ENCODE assay signal across 17 cellular contexts in genomic region chr5:1507457-1507856, GRCh38. TPM values are rescaled to one million over a fixed set of nuclear protein-coding genes. Genes with fewer than 3 reads are reported as not detected.
A peak's percentile ranks its signal among the peaks of the same experiment; 100 is the strongest.
DNase-seq lines count a peak whose midpoint lies in the region; ATAC-seq and TF ChIP-seq lines count a peak whose summit lies in the region.
"Had no signal": no experiment of that assay in that cellular context is flagged by ENCODE, and none has a peak within 500 bp of the region (broad histone marks: within the 10 kb centered on the region; RNA-seq: fewer than 3 reads in every experiment).

No MANE protein-coding gene starts in this region.

- H3K9ac ChIP-seq in H9 (ENCODE audit: extremely low read depth, insufficient read length, low read length) (no peak overlapping the region), mesendoderm (ENCODE audit: low read length) (no peak overlapping the region)

- H3K23ac ChIP-seq in H9 (ENCODE audit: insufficient read length, low read depth, low read length) (no peak overlapping the region), mesendoderm (ENCODE audit: low read length) (no peak overlapping the region)

- no peaks in the 10 kb centered on the region for H3K23me2 ChIP-seq in H9 (ENCODE audit: insufficient read length, low read depth, low read length, poor library complexity, severe bottlenecking)

- TF ChIP-seq POLR2A in spleen (IDR thresholded peaks at IDR 0.05) = no peak

- H3K79me1 ChIP-seq in H9 (ENCODE audit: insufficient read depth, low read depth, low read length, poor library complexity, severe bottlenecking) (peaks cover 10% of the 10 kb centered on the region), mesendoderm (ENCODE audit: low read length) (peaks cover 29% of the 10 kb centered on the region)

- peaks cover 22 to 51% (median 46%) of the 10 kb centered on the region in 3 experiments; a peak in 6 of 7 replicates for H3K36me3 Mint-ChIP-seq in H9 (ENCODE audit: insufficient read depth in 1 of 3, low read depth in 3 of 3)
- H3K36me3 Mint-ChIP-seq in central memory CD8-positive, alpha-beta T cell (ENCODE audit: insufficient read depth) = peaks cover 38% of the 10 kb centered on the region
- H3K36me3 Mint-ChIP-seq in activated CD8-positive, alpha-beta memory T cell treated with anti-CD3 and anti-CD28 coated beads, Interleukin-2, amount 10 ng/mL, durations not matched to agents 7 days and 5 days = peaks cover 3% of the 10 kb centered on the region

- H3K4me3 Mint-ChIP-seq in H9 = 0 out of 5 replicates have a peak overlapping the region, but pooled peaks of 1 of the 2 experiments have one; percentile 15
- peak overlapping the region; percentile 41 for H3K4me3 Mint-ChIP-seq in central memory CD8-positive, alpha-beta T cell
- no peak overlapping the region for H3K4me3 Mint-ChIP-seq in activated CD8-positive, alpha-beta memory T cell treated with anti-CD3 and anti-CD28 coated beads, Interleukin-2, amount 10 ng/mL, durations not matched to agents 7 days and 5 days
- H3K4me3 Mint-ChIP-seq: activated CD4-positive, alpha-beta memory T cell treated with anti-CD3 and anti-CD28 coated beads, Interleukin-2, amount 10 ng/mL, durations not matched to agents 7 days and 5 days; activated T-helper 1 cell treated with anti-CD3 and anti-CD28 coated beads, Interleukin-12 subunit alpha, Interleukin-12 subunit beta, Interleukin-2, Interleukin-4 antibody, amounts not matched to agents 30 ng/mL and 10 ng/mL and 1 ng/mL, durations not matched to agents 14 hours and 24 hours and 36 hours; neural crest cell had no signal

- H2BK5ac ChIP-seq in H9 (ENCODE audit: insufficient read length, low read length) (no peak overlapping the region), mesendoderm (ENCODE audit: low read length) (no peak overlapping the region)

- H3K9me3 Mint-ChIP-seq in H9 = no peaks in the 10 kb centered on the region; a peak in 1 of 5 replicates
- H3K9me3 Mint-ChIP-seq in central memory CD8-positive, alpha-beta T cell = no peaks in the 10 kb centered on the region
- no peaks in the 10 kb centered on the region for H3K9me3 Mint-ChIP-seq in activated CD8-positive, alpha-beta memory T cell treated with anti-CD3 and anti-CD28 coated beads, Interleukin-2, amount 10 ng/mL, durations not matched to agents 7 days and 5 days (ENCODE audit: low read depth)
- H3K9me3 Mint-ChIP-seq: activated CD4-positive, alpha-beta memory T cell treated with anti-CD3 and anti-CD28 coated beads, Interleukin-2, amount 10 ng/mL, durations not matched to agents 7 days and 5 days; activated T-helper 1 cell treated with anti-CD3 and anti-CD28 coated beads, Interleukin-12 subunit alpha, Interleukin-12 subunit beta, Interleukin-2, Interleukin-4 antibody, amounts not matched to agents 30 ng/mL and 10 ng/mL and 1 ng/mL, durations not matched to agents 14 hours and 24 hours and 36 hours; neural crest cell had no signal

- POLR2A ChIA-PET in A673 (lab: Charles Lee; ENCODE audit: low non-redundant PET) = no interaction called here

- H3K79me2 ChIP-seq in H9 (ENCODE audit: insufficient read depth, low read length) (peaks cover 74% of the 10 kb centered on the region; the same call in 1 of the 2 replicates), mesendoderm (ENCODE audit: control insufficient read depth, insufficient read depth, low read length) (peaks cover 94% of the 10 kb centered on the region)

- BruUV-seq in A673 (replicated peaks; lab: Mats Ljungman, UMichigan) = no TSS peak

- H3K4ac ChIP-seq in H9 (ENCODE audit: low read depth, low read length) (no peak overlapping the region), mesendoderm (ENCODE audit: low read depth, low read length) (no peak overlapping the region)

- no peak for ATAC-seq in central memory CD8-positive, alpha-beta T cell (replicated peaks; ENCODE audit: extremely low read depth, poor library complexity, severe bottlenecking)
- ATAC-seq in left lobe of liver = peak; percentile 31
- no peak for ATAC-seq in activated CD8-positive, alpha-beta memory T cell treated with anti-CD3 and anti-CD28 coated beads, Interleukin-2, amount 10 ng/mL, durations not matched to agents 7 days and 5 days
- ATAC-seq: foreskin keratinocyte had no signal

- no peak overlapping the region for H4K8ac ChIP-seq in H9 (replicated peaks; ENCODE audit: insufficient read length, low read depth, low read length)
- no peak overlapping the region for H4K8ac ChIP-seq in mesendoderm (ENCODE audit: low read depth, low read length)

- peak overlapping the region in 2 of 3 experiments; percentile 91 to 95; a peak in 4 of 7 replicates for H3K27ac Mint-ChIP-seq in H9
- peak overlapping the region; percentile 71 for H3K27ac Mint-ChIP-seq in central memory CD8-positive, alpha-beta T cell (ENCODE audit: low read depth)
- H3K27ac Mint-ChIP-seq in activated CD8-positive, alpha-beta memory T cell treated with anti-CD3 and anti-CD28 coated beads, Interleukin-2, amount 10 ng/mL, durations not matched to agents 7 days and 5 days = no peak overlapping the region
- H3K27ac Mint-ChIP-seq: activated CD4-positive, alpha-beta memory T cell treated with anti-CD3 and anti-CD28 coated beads, Interleukin-2, amount 10 ng/mL, durations not matched to agents 7 days and 5 days; activated T-helper 1 cell treated with anti-CD3 and anti-CD28 coated beads, Interleukin-12 subunit alpha, Interleukin-12 subunit beta, Interleukin-2, Interleukin-4 antibody, amounts not matched to agents 30 ng/mL and 10 ng/mL and 1 ng/mL, durations not matched to agents 14 hours and 24 hours and 36 hours had no signal

- CTCF ChIA-PET in activated CD8-positive, alpha-beta memory T cell treated with anti-CD3 and anti-CD28 coated beads, Interleukin-2, amount 10 ng/mL, durations not matched to agents 7 days and 5 days (lab: Charles Lee) = interaction anchor here (1.5 kb wide), 1 partner anchor 15 kb away, joined by 4 read pairs; no protein-coding TSS in a partner anchor
- CTCF ChIA-PET in A673 (lab: Charles Lee) = no interaction called here

- H3K56ac ChIP-seq in H9 (ENCODE audit: insufficient read length, low read depth, low read length) (no peak overlapping the region), mesendoderm (ENCODE audit: low read length) (no peak overlapping the region)

- H3K36me3 ChIP-seq in spleen (peaks cover 0 to 63% (median 38%) of the 10 kb centered on the region in 6 donors), mesendoderm (ENCODE audit: control insufficient read depth, insufficient read depth, low read length) (peaks cover 5% of the 10 kb centered on the region), A673 (ENCODE audit: insufficient read depth, low read length, poor library complexity, severe bottlenecking) (no peaks in the 10 kb centered on the region)
- H3K36me3 ChIP-seq: thyroid gland had no signal

- no peaks in the 10 kb centered on the region for H3K27me3 ChIP-seq in H9 (ENCODE audit: insufficient read depth, low read length)
- no peaks in the 10 kb centered on the region for H3K27me3 ChIP-seq in spleen (replicated peaks in 1 of 7)
- H3K27me3 ChIP-seq in mesendoderm (ENCODE audit: insufficient read depth, low read length, poor library complexity) = no peaks in the 10 kb centered on the region
- H3K27me3 ChIP-seq in A673 (replicated peaks; ENCODE audit: insufficient read depth, low read depth, low read length, poor library complexity) = no peaks in the 10 kb centered on the region
- H3K27me3 ChIP-seq: foreskin keratinocyte, thyroid gland had no signal

- H3K4me1 ChIP-seq in H9 (ENCODE audit: insufficient read depth, low read length) = peaks cover 8% of the 10 kb centered on the region
- peaks cover 44 to 97% (median 75%) of the 10 kb centered on the region in 6 donors for H3K4me1 ChIP-seq in spleen
- H3K4me1 ChIP-seq in mesendoderm (ENCODE audit: control insufficient read depth, low read depth, low read length) = peaks cover 4% of the 10 kb centered on the region
- H3K4me1 ChIP-seq in A673 (ENCODE audit: insufficient read depth, low read length, poor library complexity, severe bottlenecking) = no peaks in the 10 kb centered on the region
- H3K4me1 ChIP-seq: foreskin keratinocyte, thyroid gland had no signal

- no peak overlapping the region for H2BK12ac ChIP-seq in H9 (ENCODE audit: insufficient read length, low read depth, low read length)

- no peak overlapping the region for H2BK20ac ChIP-seq in H9 (ENCODE audit: low read depth, low read length, poor library complexity, severe bottlenecking)

- WGBS in H9 (ENCODE audit: extremely low coverage, insufficient read length, low lambda C conversion rate) = no CpG with 5 or more reads among the region's 17 CpGs
- WGBS in spleen, 5 donors = 88 to 92% (median 90%) methylated on average over 16 to 17 of the region's 17 CpGs
- no CpG with 5 or more reads among the region's 17 CpGs for WGBS in mesendoderm (ENCODE audit: extremely low coverage, insufficient coverage, low lambda C conversion rate)

- H3K27me3 Mint-ChIP-seq in H9 (ENCODE audit: low read depth) = no peaks in the 10 kb centered on the region
- no peaks in the 10 kb centered on the region for H3K27me3 Mint-ChIP-seq in central memory CD8-positive, alpha-beta T cell
- no peaks in the 10 kb centered on the region for H3K27me3 Mint-ChIP-seq in activated CD8-positive, alpha-beta memory T cell treated with anti-CD3 and anti-CD28 coated beads, Interleukin-2, amount 10 ng/mL, durations not matched to agents 7 days and 5 days
- H3K27me3 Mint-ChIP-seq: activated CD4-positive, alpha-beta memory T cell treated with anti-CD3 and anti-CD28 coated beads, Interleukin-2, amount 10 ng/mL, durations not matched to agents 7 days and 5 days had no signal

- H4K20me1 ChIP-seq in H9 (ENCODE audit: control insufficient read depth, insufficient read depth, insufficient read length) = peaks cover 6% of the 10 kb centered on the region

- no peak overlapping the region for H3K4me3 ChIP-seq in spleen
- no peak overlapping the region for H3K4me3 ChIP-seq in mesendoderm (ENCODE audit: low read length)
- H3K4me3 ChIP-seq in A673 (ENCODE audit: low read depth, low read length, poor library complexity, severe bottlenecking) = no peak overlapping the region
- H3K4me3 ChIP-seq: thyroid gland had no signal

- H2AK5ac ChIP-seq in H9 (ENCODE audit: insufficient read length, low read length) = no peak overlapping the region
- no peak overlapping the region for H2AK5ac ChIP-seq in mesendoderm (ENCODE audit: low read length)

- H2BK120ac ChIP-seq in H9 (ENCODE audit: low read depth, low read length, poor library complexity, severe bottlenecking) (no peak overlapping the region), mesendoderm (ENCODE audit: low read depth, low read length) (no peak overlapping the region)

- H4K5ac ChIP-seq in H9 (ENCODE audit: insufficient read length, low read depth, low read length) (no peak overlapping the region), mesendoderm (ENCODE audit: low read length) (no peak overlapping the region)

- no peak overlapping the region for H4K91ac ChIP-seq in H9 (ENCODE audit: insufficient read length, low read depth, low read length)

- H3K9me3 ChIP-seq in H9 (ENCODE audit: control insufficient read depth, low read depth, low read length) (no peaks in the 10 kb centered on the region), spleen (no peaks in the 10 kb centered on the region), A673 (ENCODE audit: low read depth, low read length, poor library complexity, severe bottlenecking) (no peaks in the 10 kb centered on the region)
- H3K9me3 ChIP-seq: thyroid gland had no signal

- no peak overlapping the region for H2AFZ ChIP-seq in H9 (ENCODE audit: low read length)

- no peak overlapping the region for H3T11ph ChIP-seq in H9 (ENCODE audit: low read length)

- intact Hi-C loops in spleen (cut with DNase I; ENCODE audit: low total_unique reads) (no loop called here), A673 (cut with micrococcal nuclease; ENCODE audit: unreplicated experiment) (no loop called here)

- H2BK15ac ChIP-seq in H9 (ENCODE audit: low read depth, low read length) = no peak overlapping the region
- H2BK15ac ChIP-seq in mesendoderm (replicated peaks; ENCODE audit: low read depth) = no peak overlapping the region

- DNase-seq in H9 = no peak
- no peak for DNase-seq in central memory CD8-positive, alpha-beta T cell (ENCODE audit: low spot score in 2 of 2)
- DNase-seq in left lobe of liver (ENCODE audit: low spot score) = no peak
- DNase-seq in spleen = peak; percentile 76
- DNase-seq in activated CD8-positive, alpha-beta memory T cell treated with anti-CD3 and anti-CD28 coated beads, Interleukin-2, amount 10 ng/mL, durations not matched to agents 7 days and 5 days = no peak
- no peak for DNase-seq in mesendoderm
- DNase-seq in NCI-H510A (lab: John Stamatoyannopoulos, UW) = no peak
- no peak for DNase-seq in A673 (ENCODE audit: low spot score)
- DNase-seq: activated CD4-positive, alpha-beta memory T cell treated with anti-CD3 and anti-CD28 coated beads, Interleukin-2, amount 10 ng/mL, durations not matched to agents 7 days and 5 days; foreskin keratinocyte; KBM-7; mammary epithelial cell; NCI-H1092 treated with DMSO at 0.1 percent for 48 hours; NCI-H748 treated with DMSO at 0.1 percent for 48 hours; thyroid gland had no signal

- H3K27ac ChIP-seq in H9 (ENCODE audit: insufficient read length, low read depth, low read length) (no peak overlapping the region), spleen (peak overlapping the region in 5 of 8 donors; percentile 11 to 96 (median 86)), mesendoderm (ENCODE audit: low read depth, low read length) (no peak overlapping the region), A673 (ENCODE audit: low read depth, low read length, poor library complexity, severe bottlenecking) (no peak overlapping the region)
- H3K27ac ChIP-seq: foreskin keratinocyte, thyroid gland had no signal

- no peak overlapping the region for H3K18ac ChIP-seq in H9 (ENCODE audit: insufficient read length, low read depth, low read length)
- H3K18ac ChIP-seq in mesendoderm (ENCODE audit: low read length) = no peak overlapping the region

- H3K4me2 ChIP-seq in H9 (ENCODE audit: insufficient read depth, insufficient read length, low read length) (no peak overlapping the region), mesendoderm (ENCODE audit: low read length) (no peak overlapping the region)

- H3K4me1 Mint-ChIP-seq in H9 = peaks cover 66 to 68% of the 10 kb centered on the region in 2 experiments
- H3K4me1 Mint-ChIP-seq in central memory CD8-positive, alpha-beta T cell = peaks cover 72% of the 10 kb centered on the region
- peaks cover 22% of the 10 kb centered on the region for H3K4me1 Mint-ChIP-seq in activated CD8-positive, alpha-beta memory T cell treated with anti-CD3 and anti-CD28 coated beads, Interleukin-2, amount 10 ng/mL, durations not matched to agents 7 days and 5 days

- TF ChIP-seq CTCF in H9 (conservative IDR thresholded peaks at IDR 0.05) (no peak), spleen (IDR thresholded peaks at IDR 0.05 in 8 of 11, conservative IDR thresholded peaks at IDR 0.05 in 3 of 11) (no peak), A673 (conservative IDR thresholded peaks at IDR 0.05; ENCODE audit: low read depth, low read length) (no peak)

- H3K14ac ChIP-seq in H9 (ENCODE audit: insufficient read depth, low read length) = no peak overlapping the region

RNA-seq across cellular contexts. Expression of gene LPCAT1, which starts 16.3 kb away (rescaled TPM):
- total RNA-seq in H9 (2021) = 222 and 231 TPM in 2 replicates
- 8.9 TPM for total RNA-seq in left lobe of liver
- total RNA-seq in spleen = 100 to 1,000 TPM; 126 to 322 (median 223) TPM
- 100 to 1,000 TPM in 1 of 3 donors, 10 to 100 TPM in 2; 52.2 to 123 (median 94.8) TPM for polyA plus RNA-seq in spleen
- total RNA-seq in activated CD8-positive, alpha-beta memory T cell treated with anti-CD3 and anti-CD28 coated beads, Interleukin-2, amount 10 ng/mL, durations not matched to agents 7 days and 5 days = 10 to 100 TPM; 83.8 to 85.3 TPM
- polyA plus RNA-seq in mesendoderm (2013, experiment 1 of 2) = 135 TPM
- 132 TPM for polyA plus RNA-seq in mesendoderm (2013, experiment 2 of 2)
- total RNA-seq in A673 (2021) = 86.9 and 97.3 TPM in 2 replicates

Comparison
In these comparisons a context has a peak if more than half of its experiments do, and no peak if none do; other contexts are left out.
1. H3K27ac ChIP-seq: peak in spleen (5 of 8); none in H9 (single experiment), mesendoderm (single experiment) and A673 (single experiment).